8 cellular contexts compared by ENCODE assay signal in genomic region chr9:93097496-93098205, GRCh38. TPM values are rescaled to one million over a fixed set of nuclear protein-coding genes. Genes with fewer than 3 reads are reported as not detected.
A peak's percentile ranks its signal among the peaks of the same experiment; 100 is the strongest.
DNase-seq lines count a peak whose midpoint lies in the region; ATAC-seq, FAIRE-seq and TF ChIP-seq lines count a peak whose summit lies in the region.

No MANE protein-coding gene starts in this region.

- H3K9me3 Mint-ChIP-seq in T-helper 2 cell treated with Interferon-gamma antibody and Interleukin-4, amounts not matched to agents 5 μg/mL and 100 μg/mL, for 36 hours, result peaks cover 10% of the 10 kb centered on the region

- peaks cover 20% of the 10 kb centered on the region for H3K79me2 ChIP-seq in GM12878 (ENCODE audit: control insufficient read depth, insufficient read depth, low read length)

- DNase-seq in T-helper 2 cell treated with Interferon-gamma antibody and Interleukin-4, amounts not matched to agents 5 μg/mL and 100 μg/mL, for 36 hours (ENCODE audit: low spot score), result no peak
- DNase-seq in T-helper 2 cell (no peak), GM12878 (ENCODE audit: low read depth, low spot score) (no peak), medulla oblongata (ENCODE audit: extremely low spot score) (peak; percentile 80), T-helper 9 cell (no peak)

- peaks cover 20% of the 10 kb centered on the region for H3K36me3 Mint-ChIP-seq in T-helper 2 cell treated with Interferon-gamma antibody and Interleukin-4, amounts not matched to agents 5 μg/mL and 100 μg/mL, for 36 hours (ENCODE audit: low read depth)

- no peak for TF ChIP-seq CTCF in GM12878 (IDR thresholded peaks at IDR 0.05 in 2 of 3, conservative IDR thresholded peaks at IDR 0.05 in 1 of 3; ENCODE audit: control insufficient read depth in 2 of 3, extremely low read depth in 1 of 3, insufficient read depth in 1 of 3, low read depth in 3 of 3, low read length in 3 of 3)

- no peak for FAIRE-seq in GM12878 (lab: Jason Lieb, UNC)

- H3K4me3 Mint-ChIP-seq in T-helper 2 cell treated with Interferon-gamma antibody and Interleukin-4, amounts not matched to agents 5 μg/mL and 100 μg/mL, for 36 hours, result peak overlapping the region; percentile 88

- H3K36me3 ChIP-seq in GM12878 (ENCODE audit: control insufficient read depth in 2 of 2, insufficient read depth in 2 of 2, low read length in 1 of 2), result no peaks in the 10 kb centered on the region

- H3K9ac ChIP-seq in GM12878 (ENCODE audit: control insufficient read depth, insufficient read depth, low read length), result no peak overlapping the region; the same call in 1 of the 2 replicates

- whole genome bisulfite sequencing in GM12878 (ENCODE audit: insufficient coverage, insufficient replicate concordance, low lambda C conversion rate, missing lambda C conversion rate), result 70% methylated on average over 11 of the region's 11 CpGs

- peak overlapping the region; percentile 88 for H3K27ac Mint-ChIP-seq in T-helper 2 cell treated with Interferon-gamma antibody and Interleukin-4, amounts not matched to agents 5 μg/mL and 100 μg/mL, for 36 hours

- TF ChIP-seq POLR2A in GM12878 (IDR thresholded peaks at IDR 0.05; ENCODE audit: low read depth, low read length), result no peak

- in situ Hi-C loops in GM12878 (cut with MboI), result no loop called here

- H3K27me3 ChIP-seq in GM12878 (replicated peaks in 1 of 2; ENCODE audit: control insufficient read depth in 2 of 2, insufficient read depth in 2 of 2, low read length in 1 of 2), result no peaks in the 10 kb centered on the region

- RAD21 ChIA-PET in GM12878 (lab: Charles Lee; ENCODE audit: unreplicated experiment), result interaction anchor here (1.2 to 5.4 kb wide), 3 partner anchors 10 to 94 kb away, joined by 3 to 23 read pairs (median 12); no protein-coding TSS in a partner anchor

- no TSS peak for BruUV-seq in GM12878 (replicated peaks; lab: Mats Ljungman, UMichigan)

- no peaks in the 10 kb centered on the region for H4K20me1 ChIP-seq in GM12878 (ENCODE audit: control insufficient read depth, insufficient read depth)

- CTCF ChIA-PET in GM12878 (lab: Yijun Ruan, JAX), result interaction anchor here (1.2 to 5.3 kb wide), 5 partner anchors 10 to 143 kb away, joined by 3 to 44 read pairs (median 4); no protein-coding TSS in a partner anchor

- TF ChIP-seq EP300 in GM12878 (IDR thresholded peaks at IDR 0.05; ENCODE audit: borderline replicate concordance in 1 of 2, control insufficient read depth in 1 of 2, low read depth in 2 of 2, low read length in 2 of 2), result no peak

- no peak for TF ChIP-seq RAD21 in GM12878 (IDR thresholded peaks at IDR 0.05; ENCODE audit: insufficient read depth, low read depth, low read length)

- peaks cover 41% of the 10 kb centered on the region for H3K4me1 ChIP-seq in GM12878 (ENCODE audit: control insufficient read depth, insufficient read depth, low read length)

- no peak overlapping the region; the same call in 1 of the 2 replicates for H2AFZ ChIP-seq in GM12878 (ENCODE audit: control insufficient read depth, low read depth, low read length)

- H3K4me2 ChIP-seq in GM12878 (ENCODE audit: control insufficient read depth, insufficient read depth), result peak overlapping the region; percentile 90

- peaks cover 55% of the 10 kb centered on the region for H3K4me1 Mint-ChIP-seq in T-helper 2 cell treated with Interferon-gamma antibody and Interleukin-4, amounts not matched to agents 5 μg/mL and 100 μg/mL, for 36 hours (ENCODE audit: low read depth)

- SMC1A ChIA-PET in GM12878 (lab: Charles Lee; ENCODE audit: uncharacterized antibody, unreplicated experiment), result interaction anchor here (0.9 to 3.7 kb wide), 7 partner anchors 10 to 143 kb away, joined by 3 to 28 read pairs (median 4); no protein-coding TSS in a partner anchor

- H3K27ac ChIP-seq in GM12878 (ENCODE audit: control insufficient read depth, insufficient read depth), result peak overlapping the region; percentile 40; the same call in 1 of the 2 replicates
- H3K27ac ChIP-seq in temporal lobe (ENCODE audit: low read depth, low read length), result peak overlapping the region; percentile 70

- POLR2A ChIA-PET in GM12878 (lab: Charles Lee), result interaction anchor here (0.5 to 2.4 kb wide), 5 partner anchors 10 to 342 kb away, joined by 3 to 11 read pairs (median 5); partner anchors contain the start of gene NINJ1

- intact Hi-C loops in GM12878 (cut with micrococcal nuclease; ENCODE audit: unreplicated experiment), result loop anchor here (5.0 kb wide), 1 partner anchor 355 kb away; the partner anchor contains the start of genes FAM120A and FAM120AOS

- no peaks in the 10 kb centered on the region for H3K27me3 Mint-ChIP-seq in T-helper 2 cell treated with Interferon-gamma antibody and Interleukin-4, amounts not matched to agents 5 μg/mL and 100 μg/mL, for 36 hours (ENCODE audit: low read depth)

- peak overlapping the region; percentile 86 for H3K4me3 ChIP-seq in GM12878

- ATAC-seq in GM12878 (no peak), GM18520 (IDR thresholded peaks at IDR 0.05; ENCODE audit: unreplicated experiment) (no peak), GM19467 (IDR thresholded peaks at IDR 0.05; ENCODE audit: unreplicated experiment) (no peak)

- no peaks in the 10 kb centered on the region; the same call in 2 of the 3 replicates for H3K9me3 ChIP-seq in GM12878 (replicated peaks; ENCODE audit: control insufficient read depth, insufficient read depth, low read length)

TF ChIP-seq in GM12878, 131 proteins besides CTCF, POLR2A, EP300 and RAD21:
- no peak for TF ChIP-seq RCOR1 (conservative IDR thresholded peaks at IDR 0.05; ENCODE audit: low read depth, low read length)
- TF ChIP-seq TBL1XR1 (IDR thresholded peaks at IDR 0.05; ENCODE audit: low read depth, low read length), result no peak
- TF ChIP-seq BACH1 (IDR thresholded peaks at IDR 0.05; ENCODE audit: borderline replicate concordance), result 0 out of 2 replicates have a peak, but pooled peaks have one; percentile 18

RNA-seq across cellular contexts. Expression of gene CARD19, which starts 1.6 kb away (rescaled TPM):
- 9.7 and 10.4 TPM in 2 replicates for total RNA-seq in GM12878 (2013; cell fraction: nucleolus; rRNA removed)
- total RNA-seq in GM12878 (2014; rRNA removed) (40.8 and 41.6 TPM in 2 replicates), GM12878 (2014; rRNA removed; fragmentation: Illumina TruSeq; extraction: Trizol) (12.0 and 13.3 TPM in 2 replicates), GM12878 (2021) (21.6 and 21.8 TPM in 2 replicates), temporal lobe (14.5 TPM)
- polyA plus RNA-seq in GM12878 (2011; ENCODE audit: low read depth), result 4.0 TPM
- polyA plus RNA-seq in GM12878 (2011; rRNA removed) (8.6 and 18.3 TPM in 2 replicates), GM12878 (2014; fragmentation: Illumina TruSeq; extraction: Trizol) (0.49 and 6.3 TPM in 2 replicates), GM12878 (2014; fragmentation: Nextera tagmentation; extraction: Ambion mirVana) (1 to 10 TPM in 1 of 2 experiments, under 1 TPM in 1; 0.61 to 3.3 TPM), GM12878 (2014; rRNA removed) (38.8 and 44.1 TPM in 2 replicates), GM12878 (2016; fragmentation: Nextera tagmentation; extraction: Ambion mirVana) (10 to 100 TPM; 23.3 to 27.7 TPM)
- polyA plus RNA-seq in GM12878 (2011; cell fraction: cytosol; rRNA removed), result 34.4 and 49.8 TPM in 2 replicates
- polyA plus RNA-seq in GM12878 (2011; cell fraction: nucleus; rRNA removed), result 47.7 and 53.9 TPM in 2 replicates
- 11.9 and 12.2 TPM in 2 replicates for polyA plus RNA-seq in GM12878 (2012)
- 7.7 and 10.7 TPM in 2 replicates for polyA minus RNA-seq in GM12878 (2011; rRNA and poly(A)+ RNA removed)
- polyA minus RNA-seq in GM12878 (2011; cell fraction: cytosol; rRNA and poly(A)+ RNA removed), result 6.0 and 6.9 TPM in 2 replicates
- polyA minus RNA-seq in GM12878 (2011; cell fraction: nucleus; rRNA and poly(A)+ RNA removed), result 6.8 and 12.7 TPM in 2 replicates

RNA-seq across cellular contexts. Expression of gene NINJ1, which starts 36.4 kb away (rescaled TPM):
- total RNA-seq in GM12878 (2013; cell fraction: nucleolus; rRNA removed), result 38.5 and 41.6 TPM in 2 replicates
- 18.6 and 23.0 TPM in 2 replicates for total RNA-seq in GM12878 (2014; rRNA removed)
- total RNA-seq in GM12878 (2014; rRNA removed; fragmentation: Illumina TruSeq; extraction: Trizol), result 8.0 TPM in 2 replicates
- total RNA-seq in GM12878 (2021), result 15.1 and 16.6 TPM in 2 replicates
- 13.3 TPM for polyA plus RNA-seq in GM12878 (2011; ENCODE audit: low read depth)
- polyA plus RNA-seq in GM12878 (2011; rRNA removed), result 12.7 and 33.5 TPM in 2 replicates
- polyA plus RNA-seq in GM12878 (2011; cell fraction: cytosol; rRNA removed), result 55.7 and 66.8 TPM in 2 replicates
- polyA plus RNA-seq in GM12878 (2011; cell fraction: nucleus; rRNA removed), result 48.8 and 50.5 TPM in 2 replicates
- 25.3 and 27.1 TPM in 2 replicates for polyA plus RNA-seq in GM12878 (2012)
- polyA plus RNA-seq in GM12878 (2014; fragmentation: Illumina TruSeq; extraction: Trizol), result 2.5 and 8.7 TPM in 2 replicates
- polyA plus RNA-seq in GM12878 (2014; fragmentation: Nextera tagmentation; extraction: Ambion mirVana), result 1 to 10 TPM in 1 of 2 experiments, under 1 TPM in 1; 0.64 to 2.5 TPM
- polyA plus RNA-seq in GM12878 (2014; rRNA removed), result 23.7 and 27.5 TPM in 2 replicates
- 10 to 100 TPM; 19.1 to 19.3 TPM for polyA plus RNA-seq in GM12878 (2016; fragmentation: Nextera tagmentation; extraction: Ambion mirVana)
- 21.6 and 36.2 TPM in 2 replicates for polyA minus RNA-seq in GM12878 (2011; rRNA and poly(A)+ RNA removed)
- 14.6 and 15.7 TPM in 2 replicates for polyA minus RNA-seq in GM12878 (2011; cell fraction: cytosol; rRNA and poly(A)+ RNA removed)
- polyA minus RNA-seq in GM12878 (2011; cell fraction: nucleus; rRNA and poly(A)+ RNA removed), result 8.0 and 14.3 TPM in 2 replicates
- 6.9 TPM for total RNA-seq in temporal lobe

RNA-seq across cellular contexts. Expression of gene SUSD3, which starts 39.1 kb away (rescaled TPM):
- 27.9 and 29.6 TPM in 2 replicates for total RNA-seq in GM12878 (2013; cell fraction: nucleolus; rRNA removed)
- total RNA-seq in GM12878 (2014; rRNA removed) (61.6 and 65.6 TPM in 2 replicates), GM12878 (2014; rRNA removed; fragmentation: Illumina TruSeq; extraction: Trizol) (26.9 and 29.8 TPM in 2 replicates), GM12878 (2021) (37.6 and 39.8 TPM in 2 replicates), temporal lobe (0.25 TPM)
- polyA plus RNA-seq in GM12878 (2011; ENCODE audit: low read depth), result 15.3 TPM
- polyA plus RNA-seq in GM12878 (2011; rRNA removed) (60.0 and 92.0 TPM in 2 replicates), GM12878 (2014; fragmentation: Illumina TruSeq; extraction: Trizol) (5.4 and 14.1 TPM in 2 replicates), GM12878 (2014; fragmentation: Nextera tagmentation; extraction: Ambion mirVana) (10 to 100 TPM in 1 of 2 experiments, 1 to 10 TPM in 1; 2.5 to 15.1 TPM), GM12878 (2014; rRNA removed) (72.4 and 79.6 TPM in 2 replicates), GM12878 (2016; fragmentation: Nextera tagmentation; extraction: Ambion mirVana) (10 to 100 TPM; 30.9 to 31.3 TPM)
- 129 and 170 TPM in 2 replicates for polyA plus RNA-seq in GM12878 (2011; cell fraction: cytosol; rRNA removed)
- polyA plus RNA-seq in GM12878 (2011; cell fraction: nucleus; rRNA removed), result 83.1 and 109 TPM in 2 replicates
- polyA plus RNA-seq in GM12878 (2012), result 25.7 and 33.6 TPM in 2 replicates
- 46.4 and 91.1 TPM in 2 replicates for polyA minus RNA-seq in GM12878 (2011; rRNA and poly(A)+ RNA removed)
- 31.3 and 42.8 TPM in 2 replicates for polyA minus RNA-seq in GM12878 (2011; cell fraction: cytosol; rRNA and poly(A)+ RNA removed)
- polyA minus RNA-seq in GM12878 (2011; cell fraction: nucleus; rRNA and poly(A)+ RNA removed), result 11.1 and 14.0 TPM in 2 replicates

Comparison
In these comparisons a context has a peak if more than half of its experiments do, and no peak if none do; other contexts are left out.
1. RNA of gene SUSD3, which starts 39.1 kb away (total RNA-seq): 26.9 to 65.6 TPM in GM12878; 0.25 TPM in temporal lobe (single experiment); every median in the first group is over 10 times any median in the second.